Comparison of ENCODE assay signal across 9 cellular contexts in genomic region chrX:8731579-8732395, GRCh38. TPM values are rescaled to one million over a fixed set of nuclear protein-coding genes. Genes with fewer than 3 reads are reported as not detected.
DNase-seq lines count a peak whose midpoint lies in the region; ATAC-seq, FAIRE-seq and TF ChIP-seq lines count a peak whose summit lies in the region.
"Had no signal": no experiment of that assay in that cellular context is flagged by ENCODE, and none has a peak within 500 bp of the region (broad histone marks: within the 10 kb centered on the region; RNA-seq: fewer than 3 reads in every experiment).

Gene ANOS1 (minus strand): TSS chrX:8732137. CDS start chrX:8732036, 101 bp downstream.

- no peak within 1 kb of the TSS for H3K27ac Mint-ChIP-seq in T-helper 17 cell
- H3K27ac Mint-ChIP-seq: activated naive CD4-positive, alpha-beta T cell treated with anti-CD3 and anti-CD28 coated beads, Interleukin-2, amount 50 U/mL, for 72 hours had no signal

- peaks cover 27% of the 10 kb centered on the region for H3K27me3 Mint-ChIP-seq in T-helper 17 cell

- H3K4me3 ChIP-seq in HepG2 (replicated peaks in 1 of 3; ENCODE audit: insufficient read depth in 1 of 3, low read depth in 2 of 3, low read length in 3 of 3) (peak within 1 kb of the TSS in 2 of 3 experiments; percentile 31 to 46; a peak in 4 of 6 replicates), thymus (ENCODE audit: low read length) (no peak within 1 kb of the TSS)

- no peaks in the 10 kb centered on the region for H3K9me3 ChIP-seq in HepG2 (ENCODE audit: low read length)
- no peaks in the 10 kb centered on the region for H3K9me3 ChIP-seq in thymus (ENCODE audit: control insufficient read depth)
- no peaks in the 10 kb centered on the region for H3K9me3 ChIP-seq in T-helper 17 cell (ENCODE audit: control insufficient read depth, low read length, poor library complexity, severe bottlenecking)

- no peaks in the 10 kb centered on the region for H3K4me1 Mint-ChIP-seq in T-helper 17 cell

- no peaks in the 10 kb centered on the region for H3K4me1 ChIP-seq in HepG2 (ENCODE audit: insufficient read depth, low read length)
- no peaks in the 10 kb centered on the region for H3K4me1 ChIP-seq in thymus (ENCODE audit: control insufficient read depth, insufficient read depth, low read length)

- no peaks in the 10 kb centered on the region for H4K20me1 ChIP-seq in HepG2 (ENCODE audit: insufficient read depth, low read length)

- H3K27ac ChIP-seq in caudate nucleus (ENCODE audit: low read depth, low read length), result no peak within 1 kb of the TSS
- H3K27ac ChIP-seq in HepG2 (ENCODE audit: extremely low read length, insufficient read depth, low read length), result no peak within 1 kb of the TSS
- H3K27ac ChIP-seq in thymus (ENCODE audit: low read depth), result peak within 1 kb of the TSS; percentile 18

- no peak for TF ChIP-seq CTCF in HepG2 (CRISPR knock-in tag; IDR thresholded peaks at IDR 0.05)

- CTCF ChIA-PET in HepG2 (lab: Yijun Ruan, JAX; ENCODE audit: low intra/inter-chr PET ratio, low total read pairs), result no interaction called here

- intact Hi-C loops in HepG2 (cut with micrococcal nuclease; ENCODE audit: unreplicated experiment), result no loop called here

- H3K36me3 ChIP-seq in HepG2 (replicated peaks in 1 of 2; ENCODE audit: control insufficient read depth in 1 of 2, insufficient read depth in 2 of 2, low read length in 2 of 2) (no peaks in the 10 kb centered on the region), thymus (ENCODE audit: control insufficient read depth, insufficient read depth) (no peaks in the 10 kb centered on the region)

- H3K9ac ChIP-seq in HepG2 (ENCODE audit: insufficient read depth, low read depth, low read length), result no peak within 1 kb of the TSS

- no peak for TF ChIP-seq RAD21 in HepG2 (CRISPR knock-in tag; IDR thresholded peaks at IDR 0.05)

- TF ChIP-seq EP300 in HepG2 (IDR thresholded peaks at IDR 0.05; ENCODE audit: low read depth in 2 of 2, low read length in 2 of 2), result no peak
- TF ChIP-seq EP300 in HepG2 (CRISPR knock-in tag; IDR thresholded peaks at IDR 0.05; ENCODE audit: borderline replicate concordance), result no peak

- TF ChIP-seq POLR2A in HepG2 (IDR thresholded peaks at IDR 0.05; ENCODE audit: insufficient read depth in 1 of 2, low read depth in 2 of 2, low read length in 2 of 2), result no peak

- no peaks in the 10 kb centered on the region for H3K79me2 ChIP-seq in HepG2 (ENCODE audit: insufficient read depth, low read length)

- no peaks in the 10 kb centered on the region for H3K36me3 Mint-ChIP-seq in T-helper 17 cell (ENCODE audit: low read depth)
- H3K36me3 Mint-ChIP-seq: activated naive CD4-positive, alpha-beta T cell treated with anti-CD3 and anti-CD28 coated beads, Interleukin-2, amount 50 U/mL, for 72 hours had no signal

- in situ Hi-C loops in ACHN (cut with HindIII; ENCODE audit: low pct_ligation_motif_present, low pct_unique_long_range_greater_than_20kb, low sequenced_read_pairs), result no loop called here
- in situ Hi-C loops in HepG2 (cut with HindIII; ENCODE audit: extremely low pct_ligation_motif_present, low pct_unique_long_range_greater_than_20kb), result no loop called here

- ATAC-seq in HepG2 (peak; percentile 91), GM18511 (IDR thresholded peaks at IDR 0.05; ENCODE audit: unreplicated experiment) (no peak), T-helper 17 cell (no peak)

- H2AFZ ChIP-seq in HepG2 (ENCODE audit: low read length), result no peak within 1 kb of the TSS

- POLR2A ChIA-PET in HepG2 (lab: Yijun Ruan, JAX), result no interaction called here

- H3K4me3 Mint-ChIP-seq in T-helper 17 cell, result no peak within 1 kb of the TSS

- peaks cover 0 to 9% of the 10 kb centered on the region in 2 experiments; a peak in 1 of 5 replicates for H3K27me3 ChIP-seq in HepG2 (ENCODE audit: control insufficient read depth in 1 of 2, insufficient read depth in 2 of 2, low read length in 2 of 2)
- peaks cover 19% of the 10 kb centered on the region for H3K27me3 ChIP-seq in thymus (ENCODE audit: control insufficient read depth, insufficient read depth)

- WGBS in HepG2 (ENCODE audit: low lambda C conversion rate), result no CpG with 5 or more reads among the region's 87 CpGs
- WGBS in thymus, result 1% methylated on average over 87 of the region's 87 CpGs

- H3K4me2 ChIP-seq in HepG2 (ENCODE audit: low read depth, low read length), result peak within 1 kb of the TSS; percentile 47

- DNase-seq in ACHN, result peak; percentile 27
- peak; percentile 40 for DNase-seq in HuH-7.5 (ENCODE audit: low spot score)
- peak in 53 of 61 donors; percentile 1 to 74 (median 33) for DNase-seq in caudate nucleus (lab: John Stamatoyannopoulos, UW)
- DNase-seq in HepG2 (ENCODE audit: low spot score), result no peak
- DNase-seq in effector CD8-positive, alpha-beta T cell (lab: John Stamatoyannopoulos, UW), result no peak
- no peak for DNase-seq in T-helper 17 cell

- BruUV-seq in HepG2 (replicated peaks; lab: Mats Ljungman, UMichigan), result no TSS peak

- FAIRE-seq in HepG2 (lab: Jason Lieb, UNC), result no peak

TF ChIP-seq in HepG2, 621 proteins besides CTCF, POLR2A, EP300 and RAD21:
- TF ChIP-seq EEA1 (CRISPR knock-in tag; IDR thresholded peaks at IDR 0.05; ENCODE audit: borderline replicate concordance) (no peak), GABPB1 (CRISPR knock-in tag; IDR thresholded peaks at IDR 0.05) (peak; percentile 35; the same call in 1 of the 2 replicates), NFYB (CRISPR knock-in tag; IDR thresholded peaks at IDR 0.05) (peak; percentile 42; the same call in 1 of the 2 replicates), PBX2 (CRISPR knock-in tag; IDR thresholded peaks at IDR 0.05) (peak; percentile 68), NR1H2 (CRISPR knock-in tag; IDR thresholded peaks at IDR 0.05; ENCODE audit: borderline replicate concordance, low read depth) (no peak), MYPOP (CRISPR knock-in tag; IDR thresholded peaks at IDR 0.05) (no peak), NFYC (CRISPR knock-in tag; IDR thresholded peaks at IDR 0.05) (peak; percentile 58)
TF ChIP-seq in HepG2: peak in this region for 4.

RNA-seq across cellular contexts. Expression of gene ANOS1, which starts in this region (rescaled TPM):
- total RNA-seq in HepG2 (2016; rRNA removed; fragmentation: Illumina TruSeq; extraction: Trizol) (not detected in 2 replicates), T-helper 17 cell (under 1 TPM; 0.05 TPM)
- not detected in 2 replicates for total RNA-seq in HepG2 (2016; cell fraction: cytosol; rRNA removed; fragmentation: Illumina TruSeq; extraction: Trizol; ENCODE audit: low read depth)
- total RNA-seq in HepG2 (2016; cell fraction: insoluble cytoplasmic fraction; rRNA removed; fragmentation: Illumina TruSeq; extraction: Trizol), result 0.03 TPM in 1 of 2 replicates, not detected in the other
- not detected in 2 replicates for total RNA-seq in HepG2 (2016; cell fraction: membrane; rRNA removed; fragmentation: Illumina TruSeq; extraction: Trizol)
- total RNA-seq in HepG2 (2016; cell fraction: nucleus; rRNA removed; fragmentation: Illumina TruSeq; extraction: Trizol), result not detected in 2 replicates
- polyA plus RNA-seq in HepG2 (2011; rRNA removed) (0.03 TPM in 1 of 2 replicates, not detected in the other), thymus (3.4 TPM)
- polyA plus RNA-seq in HepG2 (2011; cell fraction: cytosol; rRNA removed), result 0.03 TPM in 1 of 2 replicates, not detected in the other
- polyA plus RNA-seq in HepG2 (2011; cell fraction: nucleus; rRNA removed), result not detected in 2 replicates
- polyA plus RNA-seq in HepG2 (2012), result 0.03 TPM in 1 of 2 replicates, not detected in the other
- polyA plus RNA-seq in HepG2 (2016; cell fraction: cytosol; fragmentation: Illumina TruSeq; extraction: Trizol; ENCODE audit: low read depth), result not detected in 2 replicates
- polyA plus RNA-seq in HepG2 (2016; cell fraction: insoluble cytoplasmic fraction; fragmentation: Illumina TruSeq; extraction: Trizol; ENCODE audit: low read depth), result not detected in 2 replicates
- not detected in 2 replicates for polyA plus RNA-seq in HepG2 (2016; cell fraction: membrane; fragmentation: Illumina TruSeq; extraction: Trizol; ENCODE audit: low read depth)
- polyA plus RNA-seq in HepG2 (2016; cell fraction: nucleus; fragmentation: Illumina TruSeq; extraction: Trizol; ENCODE audit: insufficient read depth, low read depth), result not detected in 2 replicates
- polyA minus RNA-seq in HepG2 (2011; rRNA and poly(A)+ RNA removed; ENCODE audit: low replicate concordance), result 0.02 TPM in 1 of 2 replicates, not detected in the other
- not detected in 2 replicates for polyA minus RNA-seq in HepG2 (2011; cell fraction: cytosol; rRNA and poly(A)+ RNA removed)
- polyA minus RNA-seq in HepG2 (2011; cell fraction: nucleus; rRNA and poly(A)+ RNA removed), result not detected in 2 replicates
- total RNA-seq: activated naive CD4-positive, alpha-beta T cell treated with anti-CD3 and anti-CD28 coated beads, Interleukin-2, amount 50 U/mL, for 72 hours had no signal

Comparison
In these comparisons a context has a peak if more than half of its experiments do, and no peak if none do; other contexts are left out.
1. Peak in ATAC-seq, H3K4me3 ChIP-seq and H3K4me2 ChIP-seq in HepG2; RNA of the gene not detected or under 1 TPM.
2. DNase-seq: peak in ACHN (single experiment), HuH-7.5 (single experiment) and caudate nucleus (53 of 61); none in HepG2 (single experiment), effector CD8-positive, alpha-beta T cell (single experiment) and T-helper 17 cell (0 of 3).